ENCODE assay signal across 16 cellular contexts in genomic region chr1:186033744-186034345, GRCh38.
DNase-seq lines count a peak whose midpoint lies in the region; ATAC-seq, FAIRE-seq and TF ChIP-seq lines count a peak whose summit lies in the region.
"Had no signal": no experiment of that assay in that cellular context is flagged by ENCODE, and none has a peak within 500 bp of the region (broad histone marks: within the 10 kb centered on the region; RNA-seq: fewer than 3 reads in every experiment).

No MANE protein-coding gene starts in this region.

- no peak overlapping the region for H3K9ac ChIP-seq in GM23248

- no peak overlapping the region for H3K4me3 Mint-ChIP-seq in T-cell
- H3K4me3 Mint-ChIP-seq: CD8-positive, alpha-beta memory T cell; H9; neural crest cell had no signal

- no peak overlapping the region for H3K4me3 ChIP-seq in GM23248
- H3K4me3 ChIP-seq in epithelial cell of esophagus (ENCODE audit: low read length): no peak overlapping the region
- H3K4me3 ChIP-seq: lung had no signal

- H3K27ac Mint-ChIP-seq in T-cell: no peak overlapping the region
- H3K27ac Mint-ChIP-seq: CD8-positive, alpha-beta memory T cell; H9 had no signal

- no peaks in the 10 kb centered on the region for H3K9me2 ChIP-seq in GM23248 (ENCODE audit: insufficient read depth)

- no peaks in the 10 kb centered on the region for H3K4me1 ChIP-seq in GM23248 (ENCODE audit: insufficient read depth)

- no peak for ATAC-seq in T-cell (replicated peaks in 1 of 4)

- FAIRE-seq in H54 (lab: Jason Lieb, UNC): no peak

- peaks cover 3 to 29% (median 9%) of the 10 kb centered on the region in 3 donors for H3K9me3 Mint-ChIP-seq in T-cell
- H3K9me3 Mint-ChIP-seq: H9 had no signal

- no peak for TF ChIP-seq CTCF in epithelial cell of esophagus (IDR thresholded peaks at IDR 0.05; ENCODE audit: insufficient read depth, low read depth, low read length, missing control alignments)

- peaks cover 0 to 12% of the 10 kb centered on the region in 2 donors for H3K27me3 Mint-ChIP-seq in T-cell

- CTCF ChIA-PET in T-cell (lab: Charles Lee): no interaction called here

- no peaks in the 10 kb centered on the region for H3F3A ChIP-seq in GM23248 (ENCODE audit: insufficient read depth)

- no peak for TF ChIP-seq POLR2A in H54 (IDR thresholded peaks at IDR 0.05; ENCODE audit: low read depth, low read length)

- H3K27ac ChIP-seq in GM23248: no peak overlapping the region

- 5 to 14% methylated on average over 2 of the region's 2 CpGs for WGBS in GM23248 (ENCODE audit: low coverage in 1 of 2, low lambda C conversion rate in 2 of 2, missing lambda C conversion rate in 2 of 2), 2 experiments

- POLR2A ChIA-PET in T-cell (lab: Charles Lee): no interaction called here

- DNase-seq in GM23248 (peak; percentile 42), NCI-H446 treated with DMSO at 0.1 percent for 48 hours (lab: John Stamatoyannopoulos, UW) (peak; percentile 30), epithelial cell of esophagus (ENCODE audit: low read depth) (peak; percentile 68), lung microvascular endothelial cell (ENCODE audit: low read depth in 2 of 2) (peak; percentile 4 to 45), NCI-H187 treated with DMSO at 0.1 percent for 48 hours (lab: John Stamatoyannopoulos, UW) (no peak), T-cell (no peak), H54 (ENCODE audit: insufficient read length, low spot score) (no peak)
- DNase-seq: activated CD4-positive, alpha-beta T cell treated with anti-CD3 and anti-CD28 coated beads, Interleukin-2, amount 50 U/mL, for 48 hours; CD8-positive, alpha-beta memory T cell; effector memory CD4-positive, alpha-beta T cell; H9; hippocampal formation; MV-4-11; T-helper 9 cell had no signal

- H2AFZ ChIP-seq in GM23248: no peak overlapping the region

- in situ Hi-C loops in GM23248 (cut with MboI): no loop called here

- no peaks in the 10 kb centered on the region for H3K36me3 Mint-ChIP-seq in T-cell
- H3K36me3 Mint-ChIP-seq: CD8-positive, alpha-beta memory T cell had no signal

- no peaks in the 10 kb centered on the region for H3K79me2 ChIP-seq in GM23248 (ENCODE audit: insufficient read depth)

- H3K9me3 ChIP-seq in GM23248 (ENCODE audit: low read depth): no peaks in the 10 kb centered on the region

- no peaks in the 10 kb centered on the region for H4K20me1 ChIP-seq in GM23248 (ENCODE audit: insufficient read depth)

- H3K4me1 Mint-ChIP-seq in T-cell: no peaks in the 10 kb centered on the region
- H3K4me1 Mint-ChIP-seq: CD8-positive, alpha-beta memory T cell; H9 had no signal

- H3K36me3 ChIP-seq in GM23248 (ENCODE audit: low read depth): no peaks in the 10 kb centered on the region

- no peak overlapping the region for H3K4me2 ChIP-seq in GM23248 (ENCODE audit: unreplicated experiment)

- H3K27me3 ChIP-seq in GM23248 (replicated peaks; ENCODE audit: insufficient read depth): no peaks in the 10 kb centered on the region

Comparison
In these comparisons a context has a peak if more than half of its experiments do, and no peak if none do; other contexts are left out.
1. DNase-seq: peak in GM23248 (single experiment), NCI-H446 treated with DMSO at 0.1 percent for 48 hours (single experiment), epithelial cell of esophagus (single experiment) and lung microvascular endothelial cell (2 of 2); none in NCI-H187 treated with DMSO at 0.1 percent for 48 hours (single experiment), T-cell (0 of 34) and H54 (single experiment).